ENCODE assay signal across 1 cellular context in the genomic region with DNA sequence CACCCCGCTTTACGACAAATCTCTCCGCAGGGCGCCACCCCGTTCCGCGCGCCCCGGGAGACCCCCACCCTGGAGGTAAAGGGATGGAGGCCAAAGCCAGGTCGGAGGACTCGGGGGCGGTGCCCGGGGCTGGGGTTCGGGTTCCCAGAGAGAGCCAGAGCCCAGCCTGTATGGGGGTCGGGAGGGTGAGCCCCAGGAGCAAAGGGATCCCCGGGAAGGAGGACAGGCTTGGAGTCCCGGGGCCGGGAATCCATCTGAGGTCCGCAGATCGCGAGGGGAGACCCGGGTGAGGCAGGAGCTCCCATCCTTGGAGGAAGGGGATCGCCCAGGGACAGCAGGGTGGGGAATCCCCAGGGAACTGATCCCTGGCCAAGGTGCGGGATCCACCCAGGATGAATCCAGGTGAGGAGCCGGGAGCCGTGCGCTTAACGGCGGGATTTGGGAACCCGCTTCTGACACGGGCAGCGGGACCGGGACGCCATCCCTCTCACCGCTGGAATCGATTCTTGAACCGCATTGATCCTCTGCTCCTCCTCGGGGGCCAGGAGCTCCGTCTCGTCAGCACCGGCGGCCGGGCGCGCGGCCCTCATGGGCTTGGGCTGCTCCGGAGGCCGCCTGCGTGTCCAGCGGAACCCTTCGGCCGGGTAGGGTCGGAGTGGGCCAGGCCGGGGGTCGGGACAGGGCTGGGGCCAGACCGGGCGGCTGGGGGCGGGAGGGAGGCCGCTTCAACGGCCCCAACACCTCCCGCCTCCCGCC.
TF ChIP-seq lines count a peak whose summit lies in the region.

Gene MMD, minus strand, starts transcription at position 657 of the 756 bp plus-strand sequence. Its CDS starts 140 bp downstream, at position 517.

TF ChIP-seq in GM23338, 12 proteins besides CTCF, POLR2A, EP300 and RAD21 (continued from another document):
- TF ChIP-seq ZNF462 (CRISPR knock-in tag; IDR thresholded peaks at IDR 0.05): no peak
- no peak for TF ChIP-seq NANOG (IDR thresholded peaks at IDR 0.05; ENCODE audit: borderline replicate concordance)
- no peak for TF ChIP-seq ZNF114 (CRISPR knock-in tag; IDR thresholded peaks at IDR 0.05)
